In genomic region chr9:79857188-79857587, GRCh38 we compare ENCODE assay signal across 25 cellular contexts.
DNase-seq lines count a peak whose midpoint lies in the region; ATAC-seq and FAIRE-seq lines count a peak whose summit lies in the region.
"Had no signal": no experiment of that assay in that cellular context is flagged by ENCODE, and none has a peak within 500 bp of the region (broad histone marks: within the 10 kb centered on the region; RNA-seq: fewer than 3 reads in every experiment).

No MANE protein-coding gene starts in this region.

- DNase-seq in T-helper 2 cell treated with Interferon-gamma antibody and Interleukin-4, amounts not matched to agents 5 μg/mL and 100 μg/mL, for 36 hours (ENCODE audit: low spot score): no peak
- no peak for DNase-seq in T-helper 2 cell
- peak; percentile 37 for DNase-seq in M059J (ENCODE audit: low read depth)
- DNase-seq in immature natural killer cell: no peak
- DNase-seq in stimulated activated effector memory CD8-positive, alpha-beta T cell treated with anti-CD3 and anti-CD28 coated beads, Interleukin-12 subunit alpha, Interleukin-12 subunit beta, amount 100 ng/mL, for 72 hours (ENCODE audit: low spot score in 2 of 2): no peak
- no peak for DNase-seq in NOMO-1 treated with DMSO at 0.1 percent for 48 hours (lab: John Stamatoyannopoulos, UW; ENCODE audit: unreplicated experiment)
- no peak for DNase-seq in RCC 7860 (ENCODE audit: low spot score)
- DNase-seq: activated CD4-positive, alpha-beta T cell treated with anti-CD3 and anti-CD28 coated beads for 36 hours; activated effector memory CD4-positive, alpha-beta T cell treated with Interleukin-2 at 50 U/mL for 16 hours; activated naive CD8-positive, alpha-beta T cell treated with anti-CD3 and anti-CD28 coated beads, Interleukin-2, amount 10 ng/mL, durations not matched to agents 7 days and 5 days; activated T-cell treated with anti-CD3 and anti-CD28 coated beads for 4 hours; AML-193; DMS53; GDM1; Kasumi-1; left cardiac atrium; NCI-H1694 treated with DMSO at 0.1 percent for 48 hours; NCI-H2171 treated with DMSO at 0.1 percent for 48 hours; NCI-H524; stimulated activated naive CD8-positive, alpha-beta T cell treated with anti-CD3 and anti-CD28 coated beads, Interleukin-15, amount 100 ng/mL, for 72 hours had no signal

- H3K36me3 Mint-ChIP-seq in T-helper 2 cell treated with Interferon-gamma antibody and Interleukin-4, amounts not matched to agents 5 μg/mL and 100 μg/mL, for 36 hours (ENCODE audit: low read depth): no peaks in the 10 kb centered on the region
- peaks cover 0 to 7% (median 3%) of the 10 kb centered on the region in 3 donors for H3K36me3 Mint-ChIP-seq in immature natural killer cell
- no peaks in the 10 kb centered on the region for H3K36me3 Mint-ChIP-seq in stimulated activated effector memory CD8-positive, alpha-beta T cell treated with anti-CD3 and anti-CD28 coated beads, Interleukin-12 subunit alpha, Interleukin-12 subunit beta, amount 100 ng/mL, for 72 hours

- FAIRE-seq in RCC 7860 (lab: Jason Lieb, UNC): no peak
- FAIRE-seq: A204.1, astrocyte, frontal cortex, GM19239 had no signal

- H3K27ac Mint-ChIP-seq in T-helper 2 cell treated with Interferon-gamma antibody and Interleukin-4, amounts not matched to agents 5 μg/mL and 100 μg/mL, for 36 hours: peak overlapping the region; percentile 55
- H3K27ac Mint-ChIP-seq in immature natural killer cell: peak overlapping the region in 5 of 6 donors; percentile 34 to 90 (median 70)
- H3K27ac Mint-ChIP-seq in stimulated activated effector memory CD8-positive, alpha-beta T cell treated with anti-CD3 and anti-CD28 coated beads, Interleukin-12 subunit alpha, Interleukin-12 subunit beta, amount 100 ng/mL, for 72 hours: peak overlapping the region; percentile 66
- H3K27ac Mint-ChIP-seq: activated CD4-positive, alpha-beta T cell treated with anti-CD3 and anti-CD28 coated beads for 36 hours; activated naive CD8-positive, alpha-beta T cell treated with anti-CD3 and anti-CD28 coated beads, Interleukin-2, amount 10 ng/mL, durations not matched to agents 7 days and 5 days had no signal

- no peaks in the 10 kb centered on the region for H3K27me3 Mint-ChIP-seq in T-helper 2 cell treated with Interferon-gamma antibody and Interleukin-4, amounts not matched to agents 5 μg/mL and 100 μg/mL, for 36 hours (ENCODE audit: low read depth)
- no peaks in the 10 kb centered on the region for H3K27me3 Mint-ChIP-seq in immature natural killer cell (ENCODE audit: low read depth in 3 of 3)
- H3K27me3 Mint-ChIP-seq: activated CD4-positive, alpha-beta T cell treated with anti-CD3 and anti-CD28 coated beads for 36 hours; activated naive CD8-positive, alpha-beta T cell treated with anti-CD3 and anti-CD28 coated beads, Interleukin-2, amount 10 ng/mL, durations not matched to agents 7 days and 5 days; stimulated activated naive CD8-positive, alpha-beta T cell treated with anti-CD3 and anti-CD28 coated beads, Interleukin-15, amount 100 ng/mL, for 72 hours had no signal

- peaks cover 7% of the 10 kb centered on the region for H3K4me1 Mint-ChIP-seq in T-helper 2 cell treated with Interferon-gamma antibody and Interleukin-4, amounts not matched to agents 5 μg/mL and 100 μg/mL, for 36 hours (ENCODE audit: low read depth)
- peaks cover 19 to 27% of the 10 kb centered on the region in 2 donors for H3K4me1 Mint-ChIP-seq in immature natural killer cell
- peaks cover 8% of the 10 kb centered on the region for H3K4me1 Mint-ChIP-seq in stimulated activated effector memory CD8-positive, alpha-beta T cell treated with anti-CD3 and anti-CD28 coated beads, Interleukin-12 subunit alpha, Interleukin-12 subunit beta, amount 100 ng/mL, for 72 hours
- H3K4me1 Mint-ChIP-seq: stimulated activated naive CD8-positive, alpha-beta T cell treated with anti-CD3 and anti-CD28 coated beads, Interleukin-15, amount 100 ng/mL, for 72 hours had no signal

- H3K9me3 Mint-ChIP-seq in T-helper 2 cell treated with Interferon-gamma antibody and Interleukin-4, amounts not matched to agents 5 μg/mL and 100 μg/mL, for 36 hours: peaks cover 18% of the 10 kb centered on the region
- H3K9me3 Mint-ChIP-seq in immature natural killer cell: peaks cover 0 to 11% (median 2%) of the 10 kb centered on the region in 6 donors
- peaks cover 6% of the 10 kb centered on the region for H3K9me3 Mint-ChIP-seq in stimulated activated effector memory CD8-positive, alpha-beta T cell treated with anti-CD3 and anti-CD28 coated beads, Interleukin-12 subunit alpha, Interleukin-12 subunit beta, amount 100 ng/mL, for 72 hours

- no peak overlapping the region for H3K4me3 Mint-ChIP-seq in T-helper 2 cell treated with Interferon-gamma antibody and Interleukin-4, amounts not matched to agents 5 μg/mL and 100 μg/mL, for 36 hours
- peak overlapping the region in 3 of 5 donors; percentile 12 to 64 (median 64) for H3K4me3 Mint-ChIP-seq in immature natural killer cell
- H3K4me3 Mint-ChIP-seq in stimulated activated effector memory CD8-positive, alpha-beta T cell treated with anti-CD3 and anti-CD28 coated beads, Interleukin-12 subunit alpha, Interleukin-12 subunit beta, amount 100 ng/mL, for 72 hours: no peak overlapping the region
- H3K4me3 Mint-ChIP-seq: activated CD4-positive, alpha-beta T cell treated with anti-CD3 and anti-CD28 coated beads for 36 hours; activated naive CD8-positive, alpha-beta T cell treated with anti-CD3 and anti-CD28 coated beads, Interleukin-2, amount 10 ng/mL, durations not matched to agents 7 days and 5 days had no signal

- no peak for ATAC-seq in stimulated activated effector memory CD8-positive, alpha-beta T cell treated with anti-CD3 and anti-CD28 coated beads, Interleukin-12 subunit alpha, Interleukin-12 subunit beta, amount 100 ng/mL, for 72 hours
- no peak for ATAC-seq in HG03095 (IDR thresholded peaks at IDR 0.05; ENCODE audit: unreplicated experiment)
- ATAC-seq: activated CD4-positive, alpha-beta T cell treated with anti-CD3 and anti-CD28 coated beads for 36 hours; stimulated activated naive CD8-positive, alpha-beta T cell treated with anti-CD3 and anti-CD28 coated beads, Interleukin-15, amount 100 ng/mL, for 72 hours had no signal

Comparison
In these comparisons a context has a peak if more than half of its experiments do, and no peak if none do; other contexts are left out.
1. H3K4me3 Mint-ChIP-seq: peak in immature natural killer cell (3 of 5); none in T-helper 2 cell treated with Interferon-gamma antibody and Interleukin-4, amounts not matched to agents 5 μg/mL and 100 μg/mL, for 36 hours (single experiment) and stimulated activated effector memory CD8-positive, alpha-beta T cell treated with anti-CD3 and anti-CD28 coated beads, Interleukin-12 subunit alpha, Interleukin-12 subunit beta, amount 100 ng/mL, for 72 hours (single experiment).
2. Peak in every context shown above with its lines, with median percentiles within 50 percentile points of each other: H3K27ac Mint-ChIP-seq.